ENCODE assay signal across 1 cellular context in genomic region chr15:78771436-78772000, GRCh38. TPM values are rescaled to one million over a fixed set of nuclear protein-coding genes. Genes with fewer than 3 reads are reported as not detected.
"Had no signal": no experiment of that assay in that cellular context is flagged by ENCODE, and none has a peak within 500 bp of the region (broad histone marks: within the 10 kb centered on the region; RNA-seq: fewer than 3 reads in every experiment).

No MANE protein-coding gene starts in this region.

RNA-seq across cellular contexts. Expression of gene ADAMTS7, which starts 39.7 kb away (rescaled TPM):
- polyA plus RNA-seq: naive thymus-derived CD4-positive, alpha-beta T cell had no signal
